ENCODE assay signal across 10 cellular contexts in the genomic region with DNA sequence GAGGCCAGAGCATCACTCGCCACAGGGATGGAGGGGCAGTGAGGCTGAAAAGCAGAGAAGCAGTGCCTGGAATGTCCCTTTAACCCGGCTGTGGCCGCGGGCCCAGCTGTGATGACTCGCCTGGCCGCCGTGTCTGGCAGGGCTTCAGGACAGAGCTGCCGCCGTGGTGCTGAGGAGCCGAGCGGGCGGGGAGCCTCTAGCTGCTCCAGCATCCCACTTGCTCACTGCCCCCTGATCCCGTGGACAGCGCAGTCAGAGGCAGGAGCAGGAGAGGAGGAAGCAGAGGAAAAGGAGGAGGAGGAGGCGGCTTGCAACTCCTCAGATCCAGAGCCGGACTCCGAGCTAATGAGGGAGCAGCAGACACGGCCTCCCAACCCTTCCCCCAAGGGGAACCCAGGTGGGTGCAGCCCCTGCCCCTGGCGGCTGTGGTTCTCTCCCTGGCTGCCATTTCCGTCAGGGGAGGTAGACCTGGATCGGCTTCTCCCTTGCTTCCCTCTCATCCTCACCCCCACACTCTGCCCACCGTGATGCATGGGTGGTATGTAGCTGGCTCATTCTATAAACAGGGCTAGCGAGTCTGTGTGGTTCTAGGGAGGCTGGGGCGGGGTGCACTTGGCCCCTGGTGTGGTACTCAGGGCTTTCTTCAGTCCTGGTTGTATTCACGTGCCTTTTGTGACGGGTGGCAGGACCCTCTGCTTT.
DNase-seq lines count a peak whose midpoint lies in the region; ATAC-seq, FAIRE-seq and TF ChIP-seq lines count a peak whose summit lies in the region.
"Had no signal": no experiment of that assay in that cellular context is flagged by ENCODE, and none has a peak within 500 bp of the region (broad histone marks: within the 10 kb centered on the region; RNA-seq: fewer than 3 reads in every experiment).

No MANE protein-coding gene starts in this region.

- DNase-seq in HT1080 (ENCODE audit: low read depth) (peak; percentile 66), coronary artery (ENCODE audit: low spot score) (peak; percentile 91), left lung (peak in 1 of 2 donors; percentile 55), substantia nigra (lab: John Stamatoyannopoulos, UW) (peak in 47 of 49 donors; percentile 13 to 88 (median 65)), GM12892 (ENCODE audit: insufficient read length) (no peak)
- no peak for DNase-seq in stimulated activated naive CD4-positive, alpha-beta T cell treated with Interleukin-2 at 50 U/mL for 16 hours (lab: John Stamatoyannopoulos, UW)
- DNase-seq: activated effector memory CD4-positive, alpha-beta T cell treated with Interleukin-2 at 50 U/mL for 16 hours had no signal

- peak; percentile 62 for ATAC-seq in left lung
- no peak for ATAC-seq in HG02610 (IDR thresholded peaks at IDR 0.05; ENCODE audit: unreplicated experiment)
- no peak for ATAC-seq in GM21717 (IDR thresholded peaks at IDR 0.05; ENCODE audit: unreplicated experiment)

- H3K4me1 ChIP-seq in left lung: peaks cover 14 to 60% of the 10 kb centered on the region in 2 donors

- TF ChIP-seq CTCF in coronary artery (IDR thresholded peaks at IDR 0.05) (no peak), left lung (IDR thresholded peaks at IDR 0.05) (no peak)

- no peaks in the 10 kb centered on the region for H3K9me3 ChIP-seq in left lung

- intact Hi-C loops in left lung (cut with DNase I): no loop called here

- H3K27ac ChIP-seq in coronary artery: peak overlapping the region; percentile 44 to 60
- peak overlapping the region in 1 of 2 donors; percentile 13 for H3K27ac ChIP-seq in left lung
- H3K27ac ChIP-seq in substantia nigra (ENCODE audit: low read depth, low read length, poor library complexity, severe bottlenecking): peak overlapping the region; percentile 71
- H3K27ac ChIP-seq: neural progenitor cell had no signal

- FAIRE-seq in GM12892 (lab: Jason Lieb, UNC): no peak

- H3K27me3 ChIP-seq in left lung: no peaks in the 10 kb centered on the region
- H3K27me3 ChIP-seq: neural progenitor cell had no signal

- H3K36me3 ChIP-seq in left lung: peaks cover 0 to 54% of the 10 kb centered on the region in 2 donors
- H3K36me3 ChIP-seq: neural progenitor cell had no signal

- TF ChIP-seq POLR2A in GM12892 (IDR thresholded peaks at IDR 0.05; ENCODE audit: low read depth, low read length): no peak

- peak overlapping the region; percentile 58 for H3K4me3 ChIP-seq in coronary artery
- H3K4me3 ChIP-seq in left lung: peak overlapping the region in 1 of 2 donors; percentile 7
- H3K4me3 ChIP-seq: neural progenitor cell had no signal

Comparison
In these comparisons a context has a peak if more than half of its experiments do, and no peak if none do; other contexts are left out.
1. DNase-seq: peak in HT1080 (single experiment), coronary artery (single experiment) and substantia nigra (47 of 49); none in GM12892 (single experiment) and stimulated activated naive CD4-positive, alpha-beta T cell treated with Interleukin-2 at 50 U/mL for 16 hours (single experiment).